Comparison of ENCODE assay signal across 1 cellular context in the genomic region with DNA sequence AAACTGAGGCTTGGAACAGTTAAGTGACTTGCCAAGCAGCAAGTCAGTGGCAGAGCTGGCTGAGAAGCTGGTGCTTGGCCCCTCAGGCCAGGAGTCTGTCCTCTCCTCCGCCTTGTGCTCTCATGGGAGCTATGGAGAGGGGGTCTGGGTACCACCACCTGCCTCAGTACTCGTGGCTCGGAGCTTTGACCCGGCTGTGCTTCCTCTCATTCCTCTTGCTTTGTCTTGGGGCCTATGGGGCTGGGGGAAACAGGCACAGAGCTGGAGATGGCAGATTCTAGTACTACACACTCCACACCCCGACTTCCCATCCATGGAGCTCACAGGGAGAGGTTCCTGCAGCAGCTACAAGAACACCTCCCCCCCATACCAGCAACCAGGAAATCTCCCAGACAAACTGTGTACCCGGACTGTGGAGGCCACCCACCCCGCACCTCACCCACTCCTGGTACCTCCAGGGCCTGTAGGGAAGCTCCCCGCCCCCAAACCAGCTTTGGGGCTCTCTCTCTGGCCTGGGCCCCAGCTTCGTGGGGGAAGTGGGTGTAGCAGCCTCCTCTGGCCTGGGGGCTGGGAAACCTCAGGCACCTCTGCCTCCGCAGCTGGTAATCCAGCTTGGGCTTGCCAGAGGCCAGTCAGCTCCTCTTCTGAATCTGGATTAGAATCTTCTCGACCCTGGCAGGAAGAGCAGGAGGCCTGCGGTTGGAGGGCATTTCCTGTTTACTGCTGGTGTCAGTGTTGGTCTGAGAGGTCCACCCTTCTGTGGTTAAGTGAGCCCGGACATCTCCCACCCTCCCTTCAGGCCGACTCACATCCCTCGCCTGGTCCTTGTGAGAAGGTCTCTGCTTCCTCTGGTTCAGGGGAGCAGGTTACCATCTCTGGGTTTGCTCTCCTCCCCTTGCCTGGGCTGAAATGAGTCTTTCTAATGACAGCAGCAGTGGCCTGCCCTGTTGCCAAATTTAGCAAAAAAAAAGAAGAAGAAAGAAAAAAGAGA.
A peak's percentile ranks its signal among the peaks of the same experiment; 100 is the strongest.
TF ChIP-seq lines count a peak whose summit lies in the region.

No MANE protein-coding gene starts in this region.

TF ChIP-seq in GM12878, 131 proteins besides CTCF, POLR2A, EP300 and RAD21 (continued from another document and continues in another):
- TF ChIP-seq, protein P1, sequence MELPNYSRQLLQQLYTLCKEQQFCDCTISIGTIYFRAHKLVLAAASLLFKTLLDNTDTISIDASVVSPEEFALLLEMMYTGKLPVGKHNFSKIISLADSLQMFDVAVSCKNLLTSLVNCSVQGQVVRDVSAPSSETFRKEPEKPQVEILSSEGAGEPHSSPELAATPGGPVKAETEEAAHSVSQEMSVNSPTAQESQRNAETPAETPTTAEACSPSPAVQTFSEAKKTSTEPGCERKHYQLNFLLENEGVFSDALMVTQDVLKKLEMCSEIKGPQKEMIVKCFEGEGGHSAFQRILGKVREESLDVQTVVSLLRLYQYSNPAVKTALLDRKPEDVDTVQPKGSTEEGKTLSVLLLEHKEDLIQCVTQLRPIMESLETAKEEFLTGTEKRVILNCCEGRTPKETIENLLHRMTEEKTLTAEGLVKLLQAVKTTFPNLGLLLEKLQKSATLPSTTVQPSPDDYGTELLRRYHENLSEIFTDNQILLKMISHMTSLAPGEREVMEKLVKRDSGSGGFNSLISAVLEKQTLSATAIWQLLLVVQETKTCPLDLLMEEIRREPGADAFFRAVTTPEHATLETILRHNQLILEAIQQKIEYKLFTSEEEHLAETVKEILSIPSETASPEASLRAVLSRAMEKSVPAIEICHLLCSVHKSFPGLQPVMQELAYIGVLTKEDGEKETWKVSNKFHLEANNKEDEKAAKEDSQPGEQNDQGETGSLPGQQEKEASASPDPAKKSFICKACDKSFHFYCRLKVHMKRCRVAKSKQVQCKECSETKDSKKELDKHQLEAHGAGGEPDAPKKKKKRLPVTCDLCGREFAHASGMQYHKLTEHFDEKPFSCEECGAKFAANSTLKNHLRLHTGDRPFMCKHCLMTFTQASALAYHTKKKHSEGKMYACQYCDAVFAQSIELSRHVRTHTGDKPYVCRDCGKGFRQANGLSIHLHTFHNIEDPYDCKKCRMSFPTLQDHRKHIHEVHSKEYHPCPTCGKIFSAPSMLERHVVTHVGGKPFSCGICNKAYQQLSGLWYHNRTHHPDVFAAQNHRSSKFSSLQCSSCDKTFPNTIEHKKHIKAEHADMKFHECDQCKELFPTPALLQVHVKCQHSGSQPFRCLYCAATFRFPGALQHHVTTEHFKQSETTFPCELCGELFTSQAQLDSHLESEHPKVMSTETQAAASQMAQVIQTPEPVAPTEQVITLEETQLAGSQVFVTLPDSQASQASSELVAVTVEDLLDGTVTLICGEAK (IDR thresholded peaks at IDR 0.05; ENCODE audit: borderline replicate concordance) = no peak
- TF ChIP-seq CUX1 (IDR thresholded peaks at IDR 0.05; ENCODE audit: insufficient replicate concordance, low read depth, low read length) (no peak), SRF (IDR thresholded peaks at IDR 0.05; ENCODE audit: low read depth in 2 of 2, low read length in 2 of 2) (no peak), ZSCAN29 (IDR thresholded peaks at IDR 0.05) (no peak), ETV6 (conservative IDR thresholded peaks at IDR 0.05 in 1 of 2, IDR thresholded peaks at IDR 0.05 in 1 of 2; ENCODE audit: borderline replicate concordance in 1 of 2, low read depth in 1 of 2) (no peak), PKNOX1 (IDR thresholded peaks at IDR 0.05) (no peak), SMAD1 (IDR thresholded peaks at IDR 0.05; ENCODE audit: low read depth, partially characterized antibody) (no peak), SREBF1 (IDR thresholded peaks at IDR 0.05; ENCODE audit: low read length) (no peak), NR2F1 (conservative IDR thresholded peaks at IDR 0.05) (peak; percentile 54; the same call in 1 of the 2 replicates), ATF2 (IDR thresholded peaks at IDR 0.05; ENCODE audit: low read length) (no peak), CBX3 (IDR thresholded peaks at IDR 0.05; ENCODE audit: borderline replicate concordance, low read depth) (no peak), SP1 (IDR thresholded peaks at IDR 0.05; ENCODE audit: low read depth, low read length) (no peak), YBX1 (IDR thresholded peaks at IDR 0.05) (no peak), YY1 (IDR thresholded peaks at IDR 0.05; ENCODE audit: low read depth, low read length) (no peak), KDM1A (IDR thresholded peaks at IDR 0.05; ENCODE audit: borderline replicate concordance) (no peak), BCL11A (IDR thresholded peaks at IDR 0.05; ENCODE audit: low read depth, low read length) (no peak), IRF3 (IDR thresholded peaks at IDR 0.05) (no peak), WRNIP1 (IDR thresholded peaks at IDR 0.05; ENCODE audit: borderline replicate concordance, low read depth, low read length) (no peak), CHD4 (IDR thresholded peaks at IDR 0.05) (no peak), ASH2L (IDR thresholded peaks at IDR 0.05; ENCODE audit: borderline replicate concordance, low read depth) (no peak)
- TF ChIP-seq, protein P2, sequence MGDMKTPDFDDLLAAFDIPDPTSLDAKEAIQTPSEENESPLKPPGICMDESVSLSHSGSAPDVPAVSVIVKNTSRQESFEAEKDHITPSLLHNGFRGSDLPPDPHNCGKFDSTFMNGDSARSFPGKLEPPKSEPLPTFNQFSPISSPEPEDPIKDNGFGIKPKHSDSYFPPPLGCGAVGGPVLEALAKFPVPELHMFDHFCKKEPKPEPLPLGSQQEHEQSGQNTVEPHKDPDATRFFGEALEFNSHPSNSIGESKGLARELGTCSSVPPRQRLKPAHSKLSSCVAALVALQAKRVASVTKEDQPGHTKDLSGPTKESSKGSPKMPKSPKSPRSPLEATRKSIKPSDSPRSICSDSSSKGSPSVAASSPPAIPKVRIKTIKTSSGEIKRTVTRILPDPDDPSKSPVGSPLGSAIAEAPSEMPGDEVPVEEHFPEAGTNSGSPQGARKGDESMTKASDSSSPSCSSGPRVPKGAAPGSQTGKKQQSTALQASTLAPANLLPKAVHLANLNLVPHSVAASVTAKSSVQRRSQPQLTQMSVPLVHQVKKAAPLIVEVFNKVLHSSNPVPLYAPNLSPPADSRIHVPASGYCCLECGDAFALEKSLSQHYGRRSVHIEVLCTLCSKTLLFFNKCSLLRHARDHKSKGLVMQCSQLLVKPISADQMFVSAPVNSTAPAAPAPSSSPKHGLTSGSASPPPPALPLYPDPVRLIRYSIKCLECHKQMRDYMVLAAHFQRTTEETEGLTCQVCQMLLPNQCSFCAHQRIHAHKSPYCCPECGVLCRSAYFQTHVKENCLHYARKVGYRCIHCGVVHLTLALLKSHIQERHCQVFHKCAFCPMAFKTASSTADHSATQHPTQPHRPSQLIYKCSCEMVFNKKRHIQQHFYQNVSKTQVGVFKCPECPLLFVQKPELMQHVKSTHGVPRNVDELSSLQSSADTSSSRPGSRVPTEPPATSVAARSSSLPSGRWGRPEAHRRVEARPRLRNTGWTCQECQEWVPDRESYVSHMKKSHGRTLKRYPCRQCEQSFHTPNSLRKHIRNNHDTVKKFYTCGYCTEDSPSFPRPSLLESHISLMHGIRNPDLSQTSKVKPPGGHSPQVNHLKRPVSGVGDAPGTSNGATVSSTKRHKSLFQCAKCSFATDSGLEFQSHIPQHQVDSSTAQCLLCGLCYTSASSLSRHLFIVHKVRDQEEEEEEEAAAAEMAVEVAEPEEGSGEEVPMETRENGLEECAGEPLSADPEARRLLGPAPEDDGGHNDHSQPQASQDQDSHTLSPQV (IDR thresholded peaks at IDR 0.05) = no peak
- TF ChIP-seq, protein P3, sequence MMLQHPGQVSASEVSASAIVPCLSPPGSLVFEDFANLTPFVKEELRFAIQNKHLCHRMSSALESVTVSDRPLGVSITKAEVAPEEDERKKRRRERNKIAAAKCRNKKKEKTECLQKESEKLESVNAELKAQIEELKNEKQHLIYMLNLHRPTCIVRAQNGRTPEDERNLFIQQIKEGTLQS (IDR thresholded peaks at IDR 0.05; ENCODE audit: borderline replicate concordance, extremely low read depth, low read depth, low read length) = no peak
- TF ChIP-seq, protein P4, sequence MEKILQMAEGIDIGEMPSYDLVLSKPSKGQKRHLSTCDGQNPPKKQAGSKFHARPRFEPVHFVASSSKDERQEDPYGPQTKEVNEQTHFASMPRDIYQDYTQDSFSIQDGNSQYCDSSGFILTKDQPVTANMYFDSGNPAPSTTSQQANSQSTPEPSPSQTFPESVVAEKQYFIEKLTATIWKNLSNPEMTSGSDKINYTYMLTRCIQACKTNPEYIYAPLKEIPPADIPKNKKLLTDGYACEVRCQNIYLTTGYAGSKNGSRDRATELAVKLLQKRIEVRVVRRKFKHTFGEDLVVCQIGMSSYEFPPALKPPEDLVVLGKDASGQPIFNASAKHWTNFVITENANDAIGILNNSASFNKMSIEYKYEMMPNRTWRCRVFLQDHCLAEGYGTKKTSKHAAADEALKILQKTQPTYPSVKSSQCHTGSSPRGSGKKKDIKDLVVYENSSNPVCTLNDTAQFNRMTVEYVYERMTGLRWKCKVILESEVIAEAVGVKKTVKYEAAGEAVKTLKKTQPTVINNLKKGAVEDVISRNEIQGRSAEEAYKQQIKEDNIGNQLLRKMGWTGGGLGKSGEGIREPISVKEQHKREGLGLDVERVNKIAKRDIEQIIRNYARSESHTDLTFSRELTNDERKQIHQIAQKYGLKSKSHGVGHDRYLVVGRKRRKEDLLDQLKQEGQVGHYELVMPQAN (conservative IDR thresholded peaks at IDR 0.05) = no peak
- TF ChIP-seq, protein P5, sequence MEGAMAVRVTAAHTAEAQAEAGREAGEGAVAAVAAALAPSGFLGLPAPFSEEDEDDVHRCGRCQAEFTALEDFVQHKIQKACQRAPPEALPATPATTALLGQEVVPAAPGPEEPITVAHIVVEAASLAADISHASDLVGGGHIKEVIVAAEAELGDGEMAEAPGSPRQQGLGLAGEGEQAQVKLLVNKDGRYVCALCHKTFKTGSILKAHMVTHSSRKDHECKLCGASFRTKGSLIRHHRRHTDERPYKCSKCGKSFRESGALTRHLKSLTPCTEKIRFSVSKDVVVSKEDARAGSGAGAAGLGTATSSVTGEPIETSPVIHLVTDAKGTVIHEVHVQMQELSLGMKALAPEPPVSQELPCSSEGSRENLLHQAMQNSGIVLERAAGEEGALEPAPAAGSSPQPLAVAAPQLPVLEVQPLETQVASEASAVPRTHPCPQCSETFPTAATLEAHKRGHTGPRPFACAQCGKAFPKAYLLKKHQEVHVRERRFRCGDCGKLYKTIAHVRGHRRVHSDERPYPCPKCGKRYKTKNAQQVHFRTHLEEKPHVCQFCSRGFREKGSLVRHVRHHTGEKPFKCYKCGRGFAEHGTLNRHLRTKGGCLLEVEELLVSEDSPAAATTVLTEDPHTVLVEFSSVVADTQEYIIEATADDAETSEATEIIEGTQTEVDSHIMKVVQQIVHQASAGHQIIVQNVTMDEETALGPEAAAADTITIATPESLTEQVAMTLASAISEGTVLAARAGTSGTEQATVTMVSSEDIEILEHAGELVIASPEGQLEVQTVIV (IDR thresholded peaks at IDR 0.05; ENCODE audit: borderline replicate concordance, partially characterized antibody) = no peak
